In genomic region chr17:51263001-51263400, GRCh38 we compare ENCODE assay signal across 9 cellular contexts. TPM values are rescaled to one million over a fixed set of nuclear protein-coding genes. Genes with fewer than 3 reads are reported as not detected.
DNase-seq lines count a peak whose midpoint lies in the region; TF ChIP-seq lines count a peak whose summit lies in the region.
"Had no signal": no experiment of that assay in that cellular context is flagged by ENCODE, and none has a peak within 500 bp of the region (broad histone marks: within the 10 kb centered on the region; RNA-seq: fewer than 3 reads in every experiment).

No MANE protein-coding gene starts in this region.

- no peak overlapping the region for H3K27ac ChIP-seq in DOHH2 (ENCODE audit: low read depth, low read length)
- H3K27ac ChIP-seq in Karpas-422 (ENCODE audit: low read length), result no peak overlapping the region
- H3K27ac ChIP-seq in mammary epithelial cell (ENCODE audit: insufficient read depth, low read depth, low read length), result no peak overlapping the region

- H3K9me2 ChIP-seq in DOHH2 (replicated peaks; ENCODE audit: control insufficient read depth, low read length) (no peaks in the 10 kb centered on the region), Karpas-422 (replicated peaks; ENCODE audit: insufficient read depth, low read length) (no peaks in the 10 kb centered on the region)

- no peaks in the 10 kb centered on the region for H3K9me3 Mint-ChIP-seq in nephron progenitor cell

- WGBS in mammary epithelial cell (ENCODE audit: low coverage, missing lambda C conversion rate), result 95% methylated on average over 3 of the region's 3 CpGs

- dilution Hi-C loops in mammary epithelial cell (cut with HindIII; ENCODE audit: low sequenced_read_pairs), result no loop called here

- no peaks in the 10 kb centered on the region for H3K27me3 ChIP-seq in DOHH2 (ENCODE audit: control insufficient read depth, low read length)
- H3K27me3 ChIP-seq in Karpas-422 (ENCODE audit: low read length), result no peaks in the 10 kb centered on the region
- no peaks in the 10 kb centered on the region for H3K27me3 ChIP-seq in mammary epithelial cell (ENCODE audit: insufficient read depth, low read length)
- H3K27me3 ChIP-seq: esophagus muscularis mucosa had no signal

- H3F3A ChIP-seq in DOHH2 (ENCODE audit: control insufficient read depth, insufficient read depth), result peaks cover 1% of the 10 kb centered on the region; the same call in 1 of the 2 replicates

- H4K20me1 ChIP-seq in DOHH2 (ENCODE audit: control insufficient read depth, insufficient read depth, low read depth, low read length) (peaks cover 26% of the 10 kb centered on the region), Karpas-422 (ENCODE audit: insufficient read depth, low read depth, low read length) (peaks cover 19% of the 10 kb centered on the region; the same call in 1 of the 2 replicates), mammary epithelial cell (ENCODE audit: insufficient read depth, low read length) (no peaks in the 10 kb centered on the region)

- H3K36me3 ChIP-seq in DOHH2 (ENCODE audit: control insufficient read depth, low read length), result peaks cover 83% of the 10 kb centered on the region
- peaks cover 48% of the 10 kb centered on the region for H3K36me3 ChIP-seq in Karpas-422 (ENCODE audit: insufficient read depth, low read length)
- H3K36me3 ChIP-seq in mammary epithelial cell (ENCODE audit: insufficient read depth, low read length), result peaks cover 15% of the 10 kb centered on the region

- H3K4me3 Mint-ChIP-seq in nephron progenitor cell, result peak overlapping the region; percentile 68

- H3K27me3 Mint-ChIP-seq in nephron progenitor cell (ENCODE audit: low read depth, poor library complexity), result no peaks in the 10 kb centered on the region

- peaks cover 95% of the 10 kb centered on the region for H3K79me2 ChIP-seq in DOHH2 (ENCODE audit: control insufficient read depth, low read length)
- H3K79me2 ChIP-seq in Karpas-422 (ENCODE audit: low read length), result peaks cover 93% of the 10 kb centered on the region
- peaks cover 80% of the 10 kb centered on the region for H3K79me2 ChIP-seq in mammary epithelial cell (ENCODE audit: insufficient read depth, low read length)

- no peak overlapping the region for H3K27ac Mint-ChIP-seq in nephron progenitor cell

- H3K36me3 Mint-ChIP-seq in nephron progenitor cell (ENCODE audit: low read depth), result peaks cover 50% of the 10 kb centered on the region

- H3K4me1 Mint-ChIP-seq in nephron progenitor cell, result peaks cover 37% of the 10 kb centered on the region

- CTCF ChIA-PET in mammary epithelial cell (lab: Charles Lee; ENCODE audit: low non-redundant PET), result no interaction called here

- H3K4me1 ChIP-seq in DOHH2 (ENCODE audit: control insufficient read depth, low read length), result peaks cover 27% of the 10 kb centered on the region
- H3K4me1 ChIP-seq in Karpas-422 (ENCODE audit: low read length), result peaks cover 25% of the 10 kb centered on the region
- peaks cover 28% of the 10 kb centered on the region for H3K4me1 ChIP-seq in mammary epithelial cell (ENCODE audit: insufficient read depth, low read length)

- H3K9ac ChIP-seq in Karpas-422 (ENCODE audit: low read length) (no peak overlapping the region), mammary epithelial cell (ENCODE audit: insufficient read depth, low read length) (no peak overlapping the region)

- H3K9me3 ChIP-seq in DOHH2 (ENCODE audit: control insufficient read depth, insufficient read depth, low read length), result no peaks in the 10 kb centered on the region
- H3K9me3 ChIP-seq in Karpas-422 (ENCODE audit: low read length), result no peaks in the 10 kb centered on the region
- no peaks in the 10 kb centered on the region for H3K9me3 ChIP-seq in mammary epithelial cell (replicated peaks; ENCODE audit: insufficient read depth, low read length)
- H3K9me3 ChIP-seq: esophagus muscularis mucosa had no signal

- in situ Hi-C loops in mammary epithelial cell (cut with MboI; ENCODE audit: low sequenced_read_pairs in 2 of 2), result no loop called here

- no peak for DNase-seq in Karpas-422
- DNase-seq in mammary epithelial cell, result peak; percentile 42
- no peak for DNase-seq in nephron progenitor cell
- DNase-seq in UCSD-AML1 (lab: John Stamatoyannopoulos, UW; ENCODE audit: unreplicated experiment), result no peak
- DNase-seq in activated gamma-delta T cell treated with Interleukin-2 at 50 U/mL for 16 hours, result no peak
- no peak for DNase-seq in Kasumi-1 (lab: John Stamatoyannopoulos, UW)
- DNase-seq: NCI-H1092 had no signal

- no TSS peak for BruUV-seq in mammary epithelial cell (replicated peaks; lab: Mats Ljungman, UMichigan)

- no peak overlapping the region for H3K4me3 ChIP-seq in DOHH2 (ENCODE audit: low read length)
- no peak overlapping the region for H3K4me3 ChIP-seq in Karpas-422 (ENCODE audit: low read length)
- no peak overlapping the region for H3K4me3 ChIP-seq in mammary epithelial cell (replicated peaks in 1 of 3; ENCODE audit: insufficient read depth in 1 of 3, low read depth in 2 of 3, low read length in 3 of 3)

- H2AFZ ChIP-seq in Karpas-422 (ENCODE audit: low read length) (no peak overlapping the region), mammary epithelial cell (ENCODE audit: low read depth, low read length) (no peak overlapping the region)

- no peak for TF ChIP-seq CTCF in DOHH2 (IDR thresholded peaks at IDR 0.05; ENCODE audit: low read depth, low read length, poor library complexity, severe bottlenecking)
- TF ChIP-seq CTCF in mammary epithelial cell (conservative IDR thresholded peaks at IDR 0.05 in 1 of 2, IDR thresholded peaks at IDR 0.05 in 1 of 2; ENCODE audit: extremely low read depth in 1 of 2, insufficient read depth in 1 of 2, low read depth in 1 of 2, low read length in 2 of 2), result no peak
- TF ChIP-seq CTCF in nephron progenitor cell (IDR thresholded peaks at IDR 0.05), result no peak

- intact Hi-C loops in mammary epithelial cell (cut with micrococcal nuclease), result no loop called here

- H3K4me2 ChIP-seq in DOHH2 (ENCODE audit: low read length), result peak overlapping the region; percentile 17
- peak overlapping the region; percentile 23 for H3K4me2 ChIP-seq in Karpas-422 (ENCODE audit: low read depth, low read length, poor library complexity, severe bottlenecking)
- H3K4me2 ChIP-seq in mammary epithelial cell (ENCODE audit: insufficient read depth, low read depth, low read length), result no peak overlapping the region

RNA-seq across cellular contexts. Expression of gene UTP18, which starts 2.7 kb away (rescaled TPM):
- total RNA-seq in Karpas-422 (2014; rRNA removed; shearing (Covaris generic); ENCODE audit: low replicate concordance), result 33.7 and 50.8 TPM in 2 replicates
- 10 to 100 TPM; 25.0 to 37.3 TPM for total RNA-seq in mammary epithelial cell
- 20.6 TPM for polyA plus RNA-seq in mammary epithelial cell
- polyA minus RNA-seq in mammary epithelial cell, result 13.4 TPM

RNA-seq across cellular contexts. Expression of gene MBTD1, which starts 3.2 kb away (rescaled TPM):
- total RNA-seq in Karpas-422 (2014; rRNA removed; shearing (Covaris generic); ENCODE audit: low replicate concordance), result 28.5 and 41.3 TPM in 2 replicates
- total RNA-seq in mammary epithelial cell, result 10 to 100 TPM in 1 of 2 donors, 1 to 10 TPM in 1; 7.5 to 10.3 TPM
- 2.2 TPM for polyA plus RNA-seq in mammary epithelial cell
- polyA minus RNA-seq in mammary epithelial cell, result 10.5 TPM
